Comparison of ENCODE assay signal across 8 cellular contexts in the genomic region with DNA sequence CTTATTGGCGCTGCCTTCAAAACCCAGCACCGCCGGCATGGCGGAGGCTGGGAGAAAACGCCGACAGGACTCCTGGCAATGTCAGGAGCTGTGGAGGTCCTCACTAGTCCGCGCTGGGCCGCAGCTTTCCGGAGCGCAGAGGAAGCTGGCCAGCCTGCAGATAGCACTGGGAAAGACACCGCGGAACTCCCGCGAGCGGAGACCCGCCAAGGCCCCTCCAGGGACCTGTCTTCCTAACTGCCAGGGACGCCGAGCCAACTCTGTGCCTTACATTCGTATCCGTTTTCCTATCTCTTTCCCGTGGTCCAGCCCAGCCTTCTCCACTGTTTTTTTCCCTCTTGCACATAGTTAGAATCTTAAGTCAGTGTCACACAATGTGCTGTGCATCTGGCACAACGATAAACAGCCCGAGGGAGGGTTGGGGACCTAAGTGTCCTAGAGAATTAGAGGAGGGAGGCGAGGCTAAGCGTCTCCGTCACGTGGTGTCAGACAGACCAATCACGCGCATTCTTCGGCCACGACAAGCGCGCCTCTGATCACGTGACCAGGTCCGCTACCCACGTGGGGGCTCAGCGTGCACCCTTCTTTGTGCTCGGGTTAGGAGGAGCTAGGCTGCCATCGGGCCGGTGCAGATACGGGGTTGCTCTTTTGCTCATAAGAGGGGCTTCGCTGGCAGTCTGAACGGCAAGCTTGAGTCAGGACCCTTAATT. TPM values are rescaled to one million over a fixed set of nuclear protein-coding genes. Genes with fewer than 3 reads are reported as not detected.
DNase-seq lines count a peak whose midpoint lies in the region; ATAC-seq and TF ChIP-seq lines count a peak whose summit lies in the region.

A gene (plus strand): TSS at position 582 of the 710 bp plus-strand sequence. CDS start 420 bp downstream, outside the sequence.
A gene (minus strand): TSS at position 168 of the 710 bp plus-strand sequence. CDS start 129 bp downstream, at position 39.

- H3K9ac ChIP-seq in adipocyte (ENCODE audit: low read length) (peak within 1 kb of the TSS; percentile 94), parathyroid adenoma (peak within 1 kb of the TSS; percentile 65)

- DNase-seq in GM12865 (ENCODE audit: low read depth) (peak; percentile 100), NCI-H1417 treated with DMSO at 0.1 percent for 48 hours (lab: John Stamatoyannopoulos, UW) (peak; percentile 95), SW480 (ENCODE audit: low spot score) (peak; percentile 98), adipocyte (ENCODE audit: low read depth) (peak; percentile 100), cardiac muscle cell (ENCODE audit: low read depth in 1 of 2, low spot score in 1 of 2) (peak; percentile 100), tibial nerve (ENCODE audit: low spot score in 2 of 2) (peak; percentile 97 to 98)

- H3K4me3 ChIP-seq in GM12865 (ENCODE audit: low read depth, low read length) (peak within 1 kb of the TSS; percentile 90), adipocyte (ENCODE audit: low read length) (peak within 1 kb of the TSS; percentile 90), cardiac muscle cell (peak within 1 kb of the TSS; percentile 51), parathyroid adenoma (ENCODE audit: low read depth, low read length) (peak within 1 kb of the TSS; percentile 69), tibial nerve (peak within 1 kb of the TSS; percentile 60 to 98 (median 94))

- H2AFZ ChIP-seq in parathyroid adenoma, result peak within 1 kb of the TSS; percentile 98

- TF ChIP-seq POLR2A in tibial nerve (IDR thresholded peaks at IDR 0.05), result peak; percentile 63 to 87

- 0% methylated on average over 25 to 38 of the region's 44 CpGs for WGBS in tibial nerve, 2 donors

- H3K9me3 ChIP-seq in adipocyte (ENCODE audit: control insufficient read depth, low read length) (no peaks in the 10 kb centered on the region), cardiac muscle cell (ENCODE audit: low read depth) (no peaks in the 10 kb centered on the region), parathyroid adenoma (ENCODE audit: control insufficient read depth, low read length) (no peaks in the 10 kb centered on the region), tibial nerve (no peaks in the 10 kb centered on the region)

- ATAC-seq in HG02763 (IDR thresholded peaks at IDR 0.05; ENCODE audit: unreplicated experiment), result peak; percentile 85

- peak; percentile 83 to 99 for TF ChIP-seq EP300 in tibial nerve (IDR thresholded peaks at IDR 0.05)

- H3K4me1 ChIP-seq in adipocyte (ENCODE audit: control insufficient read depth, insufficient read depth, low read length) (peaks cover 38% of the 10 kb centered on the region), cardiac muscle cell (ENCODE audit: low read depth) (peaks cover 10% of the 10 kb centered on the region), parathyroid adenoma (peaks cover 5% of the 10 kb centered on the region), tibial nerve (peaks cover 0 to 52% (median 21%) of the 10 kb centered on the region in 4 donors)

- peaks cover 3% of the 10 kb centered on the region for H3K79me2 ChIP-seq in parathyroid adenoma

- no peak for TF ChIP-seq CTCF in GM12865 (IDR thresholded peaks at IDR 0.05; ENCODE audit: insufficient read depth, low read depth, low read length, missing control alignments)
- no peak for TF ChIP-seq CTCF in cardiac muscle cell (IDR thresholded peaks at IDR 0.05; ENCODE audit: low read depth, low read length)
- peak; percentile 7 for TF ChIP-seq CTCF in parathyroid adenoma (IDR thresholded peaks at IDR 0.05)
- TF ChIP-seq CTCF in tibial nerve (IDR thresholded peaks at IDR 0.05), result peak in 1 of 5 experiments; percentile 24

- H3K27ac ChIP-seq in cardiac muscle cell, result peak within 1 kb of the TSS; percentile 99
- peak within 1 kb of the TSS; percentile 98 for H3K27ac ChIP-seq in parathyroid adenoma
- peak within 1 kb of the TSS; percentile 87 to 95 (median 91) for H3K27ac ChIP-seq in tibial nerve

- H3K27me3 ChIP-seq in adipocyte (replicated peaks; ENCODE audit: control insufficient read depth, insufficient read depth, low read length) (no peaks in the 10 kb centered on the region), cardiac muscle cell (no peaks in the 10 kb centered on the region), parathyroid adenoma (ENCODE audit: control insufficient read depth, insufficient read depth, low read length) (no peaks in the 10 kb centered on the region), tibial nerve (no peaks in the 10 kb centered on the region)

- peaks cover 50% of the 10 kb centered on the region for H3K36me3 ChIP-seq in adipocyte (ENCODE audit: control insufficient read depth, insufficient read depth, low read length, severe bottlenecking)
- H3K36me3 ChIP-seq in cardiac muscle cell, result peaks cover 28% of the 10 kb centered on the region
- H3K36me3 ChIP-seq in parathyroid adenoma (ENCODE audit: control insufficient read depth, insufficient read depth, low read length), result no peaks in the 10 kb centered on the region
- peaks cover 4 to 62% (median 27%) of the 10 kb centered on the region in 3 donors for H3K36me3 ChIP-seq in tibial nerve

- H3K4me2 ChIP-seq in parathyroid adenoma (ENCODE audit: low read length), result peak within 1 kb of the TSS; percentile 74

RNA-seq across cellular contexts. Expression of the first gene that starts in this region (rescaled TPM):
- total RNA-seq in cardiac muscle cell, result 111 and 358 TPM in 2 replicates
- polyA plus RNA-seq in cardiac muscle cell, result 176 and 185 TPM in 2 replicates
- 100 to 1,000 TPM; 125 to 134 (median 131) TPM for total RNA-seq in tibial nerve

RNA-seq across cellular contexts. Expression of the second gene that starts in this region (rescaled TPM):
- total RNA-seq in cardiac muscle cell (47.9 and 82.0 TPM in 2 replicates), tibial nerve (100 to 1,000 TPM in 1 of 4 donors, 10 to 100 TPM in 3; 58.4 to 115 (median 70.6) TPM)
- polyA plus RNA-seq in cardiac muscle cell, result 42.7 and 51.7 TPM in 2 replicates

Comparison
In these comparisons a context has a peak if more than half of its experiments do, and no peak if none do; other contexts are left out.
1. Peak in every context shown above with its lines: DNase-seq, ATAC-seq, H3K4me3 ChIP-seq and H3K27ac ChIP-seq.